8 cellular contexts compared by ENCODE assay signal in genomic region chr1:230109871-230110667, GRCh38. TPM values are rescaled to one million over a fixed set of nuclear protein-coding genes. Genes with fewer than 3 reads are reported as not detected.
A peak's percentile ranks its signal among the peaks of the same experiment; 100 is the strongest.
DNase-seq lines count a peak whose midpoint lies in the region; ATAC-seq and TF ChIP-seq lines count a peak whose summit lies in the region.

No MANE protein-coding gene starts in this region.

- no peaks in the 10 kb centered on the region for H3K27me3 ChIP-seq in DOHH2 (ENCODE audit: control insufficient read depth, low read length)

- peak overlapping the region; percentile 68 for H3K27ac Mint-ChIP-seq in osteocyte (ENCODE audit: unreplicated experiment)

- no peaks in the 10 kb centered on the region for H3K9me3 ChIP-seq in DOHH2 (ENCODE audit: control insufficient read depth, insufficient read depth, low read length)

- no peaks in the 10 kb centered on the region for H3K36me3 Mint-ChIP-seq in osteocyte (ENCODE audit: unreplicated experiment)

- no peaks in the 10 kb centered on the region for H3K9me3 Mint-ChIP-seq in osteocyte (ENCODE audit: unreplicated experiment)

- H3K9me2 ChIP-seq in DOHH2 (replicated peaks; ENCODE audit: control insufficient read depth, low read length): no peaks in the 10 kb centered on the region

- peak; percentile 31 for TF ChIP-seq CTCF in DOHH2 (IDR thresholded peaks at IDR 0.05; ENCODE audit: low read depth, low read length, poor library complexity, severe bottlenecking)
- TF ChIP-seq CTCF in osteocyte (IDR thresholded peaks at IDR 0.05): peak; percentile 5

- in situ Hi-C loops in G401 (cut with HindIII; ENCODE audit: low sequenced_read_pairs): no loop called here

- H3K4me2 ChIP-seq in DOHH2 (ENCODE audit: low read length): peak overlapping the region; percentile 66

- H3F3A ChIP-seq in DOHH2 (ENCODE audit: control insufficient read depth, insufficient read depth): peaks cover 4% of the 10 kb centered on the region; the same call in 1 of the 2 replicates

- peak; percentile 25 for DNase-seq in activated T-cell treated with anti-CD3 and anti-CD28 coated beads for 1 hour (ENCODE audit: low read depth)
- no peak for DNase-seq in osteocyte (ENCODE audit: extremely low spot score, unreplicated experiment)
- DNase-seq in OCI-M1 (lab: John Stamatoyannopoulos, UW): no peak
- DNase-seq in NOMO-1 treated with dmso at 0.1 percent for 144 hours (lab: John Stamatoyannopoulos, UW; ENCODE audit: unreplicated experiment): no peak
- no peak for DNase-seq in G401 (ENCODE audit: low spot score)

- peaks cover 83% of the 10 kb centered on the region for H3K4me1 Mint-ChIP-seq in osteocyte (ENCODE audit: unreplicated experiment)

- H3K27me3 Mint-ChIP-seq in osteocyte (ENCODE audit: unreplicated experiment): no peaks in the 10 kb centered on the region

- H4K20me1 ChIP-seq in DOHH2 (ENCODE audit: control insufficient read depth, insufficient read depth, low read depth, low read length): peaks cover 17% of the 10 kb centered on the region; the same call in 1 of the 2 replicates

- ATAC-seq in GM21360 (IDR thresholded peaks at IDR 0.05; ENCODE audit: unreplicated experiment) (peak; percentile 88), HG03558 (IDR thresholded peaks at IDR 0.05; ENCODE audit: extremely low read depth, unreplicated experiment) (peak; percentile 75)

- peaks cover 80% of the 10 kb centered on the region for H3K4me1 ChIP-seq in DOHH2 (ENCODE audit: control insufficient read depth, low read length)

- peak overlapping the region; percentile 37 for H3K4me3 ChIP-seq in DOHH2 (ENCODE audit: low read length)

- peaks cover 11% of the 10 kb centered on the region for H3K36me3 ChIP-seq in DOHH2 (ENCODE audit: control insufficient read depth, low read length)

- H3K79me2 ChIP-seq in DOHH2 (ENCODE audit: control insufficient read depth, low read length): peaks cover 85% of the 10 kb centered on the region

- no peak overlapping the region for H3K4me3 Mint-ChIP-seq in osteocyte (ENCODE audit: unreplicated experiment)

- peak overlapping the region; percentile 77 for H3K27ac ChIP-seq in DOHH2 (ENCODE audit: low read depth, low read length)

RNA-seq across cellular contexts. Expression of gene GALNT2, which starts 43.0 kb away (rescaled TPM):
- total RNA-seq in osteocyte: 149 TPM in 2 replicates
- 36.7 and 42.8 TPM in 2 replicates for total RNA-seq in G401 (2014; rRNA removed; shearing (Covaris generic))
